In the genomic region with DNA sequence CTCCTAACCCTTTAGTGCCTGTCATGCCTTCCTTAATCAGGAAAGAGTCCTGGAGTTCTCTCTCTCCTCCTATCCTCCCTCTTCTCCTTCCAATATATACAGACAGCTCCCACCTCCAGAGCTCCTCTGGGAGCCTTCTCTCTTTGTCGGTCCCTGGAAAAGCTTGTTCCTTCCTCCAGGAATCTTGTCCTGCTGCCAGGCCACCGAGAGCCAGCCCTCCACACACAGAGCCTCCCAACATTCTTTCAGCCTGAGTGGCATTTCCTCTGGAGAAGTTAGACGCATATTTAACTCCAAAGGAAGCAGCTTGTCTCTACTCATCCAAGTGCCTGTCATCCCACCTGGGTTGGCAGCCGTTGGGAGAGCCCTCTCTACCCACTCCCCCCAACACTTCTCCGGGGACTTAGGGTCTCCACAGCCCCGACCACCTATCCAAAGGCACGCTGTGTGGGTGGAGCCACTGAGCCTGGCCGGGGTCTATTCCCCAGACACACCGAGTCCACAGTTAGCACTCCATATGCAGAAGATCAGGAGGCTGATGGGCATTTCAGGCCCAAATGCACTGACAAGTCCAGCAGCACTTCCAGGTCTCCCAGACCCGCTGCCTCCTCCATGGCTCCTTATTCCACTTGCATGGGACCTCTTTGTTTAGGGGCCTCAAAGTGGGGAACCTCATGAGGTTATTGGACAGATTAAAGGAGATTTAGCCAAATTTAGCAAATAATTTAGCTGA, we compare ENCODE assay signal across 1 cellular context.
TF ChIP-seq lines count a peak whose summit lies in the region.

No MANE protein-coding gene starts in this region.

TF ChIP-seq in GM23338, 12 proteins besides CTCF, POLR2A, EP300 and RAD21:
- TF ChIP-seq, protein P1, sequence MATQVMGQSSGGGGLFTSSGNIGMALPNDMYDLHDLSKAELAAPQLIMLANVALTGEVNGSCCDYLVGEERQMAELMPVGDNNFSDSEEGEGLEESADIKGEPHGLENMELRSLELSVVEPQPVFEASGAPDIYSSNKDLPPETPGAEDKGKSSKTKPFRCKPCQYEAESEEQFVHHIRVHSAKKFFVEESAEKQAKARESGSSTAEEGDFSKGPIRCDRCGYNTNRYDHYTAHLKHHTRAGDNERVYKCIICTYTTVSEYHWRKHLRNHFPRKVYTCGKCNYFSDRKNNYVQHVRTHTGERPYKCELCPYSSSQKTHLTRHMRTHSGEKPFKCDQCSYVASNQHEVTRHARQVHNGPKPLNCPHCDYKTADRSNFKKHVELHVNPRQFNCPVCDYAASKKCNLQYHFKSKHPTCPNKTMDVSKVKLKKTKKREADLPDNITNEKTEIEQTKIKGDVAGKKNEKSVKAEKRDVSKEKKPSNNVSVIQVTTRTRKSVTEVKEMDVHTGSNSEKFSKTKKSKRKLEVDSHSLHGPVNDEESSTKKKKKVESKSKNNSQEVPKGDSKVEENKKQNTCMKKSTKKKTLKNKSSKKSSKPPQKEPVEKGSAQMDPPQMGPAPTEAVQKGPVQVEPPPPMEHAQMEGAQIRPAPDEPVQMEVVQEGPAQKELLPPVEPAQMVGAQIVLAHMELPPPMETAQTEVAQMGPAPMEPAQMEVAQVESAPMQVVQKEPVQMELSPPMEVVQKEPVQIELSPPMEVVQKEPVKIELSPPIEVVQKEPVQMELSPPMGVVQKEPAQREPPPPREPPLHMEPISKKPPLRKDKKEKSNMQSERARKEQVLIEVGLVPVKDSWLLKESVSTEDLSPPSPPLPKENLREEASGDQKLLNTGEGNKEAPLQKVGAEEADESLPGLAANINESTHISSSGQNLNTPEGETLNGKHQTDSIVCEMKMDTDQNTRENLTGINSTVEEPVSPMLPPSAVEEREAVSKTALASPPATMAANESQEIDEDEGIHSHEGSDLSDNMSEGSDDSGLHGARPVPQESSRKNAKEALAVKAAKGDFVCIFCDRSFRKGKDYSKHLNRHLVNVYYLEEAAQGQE (IDR thresholded peaks at IDR 0.05; ENCODE audit: unreplicated experiment) = no peak
- TF ChIP-seq, protein P2, sequence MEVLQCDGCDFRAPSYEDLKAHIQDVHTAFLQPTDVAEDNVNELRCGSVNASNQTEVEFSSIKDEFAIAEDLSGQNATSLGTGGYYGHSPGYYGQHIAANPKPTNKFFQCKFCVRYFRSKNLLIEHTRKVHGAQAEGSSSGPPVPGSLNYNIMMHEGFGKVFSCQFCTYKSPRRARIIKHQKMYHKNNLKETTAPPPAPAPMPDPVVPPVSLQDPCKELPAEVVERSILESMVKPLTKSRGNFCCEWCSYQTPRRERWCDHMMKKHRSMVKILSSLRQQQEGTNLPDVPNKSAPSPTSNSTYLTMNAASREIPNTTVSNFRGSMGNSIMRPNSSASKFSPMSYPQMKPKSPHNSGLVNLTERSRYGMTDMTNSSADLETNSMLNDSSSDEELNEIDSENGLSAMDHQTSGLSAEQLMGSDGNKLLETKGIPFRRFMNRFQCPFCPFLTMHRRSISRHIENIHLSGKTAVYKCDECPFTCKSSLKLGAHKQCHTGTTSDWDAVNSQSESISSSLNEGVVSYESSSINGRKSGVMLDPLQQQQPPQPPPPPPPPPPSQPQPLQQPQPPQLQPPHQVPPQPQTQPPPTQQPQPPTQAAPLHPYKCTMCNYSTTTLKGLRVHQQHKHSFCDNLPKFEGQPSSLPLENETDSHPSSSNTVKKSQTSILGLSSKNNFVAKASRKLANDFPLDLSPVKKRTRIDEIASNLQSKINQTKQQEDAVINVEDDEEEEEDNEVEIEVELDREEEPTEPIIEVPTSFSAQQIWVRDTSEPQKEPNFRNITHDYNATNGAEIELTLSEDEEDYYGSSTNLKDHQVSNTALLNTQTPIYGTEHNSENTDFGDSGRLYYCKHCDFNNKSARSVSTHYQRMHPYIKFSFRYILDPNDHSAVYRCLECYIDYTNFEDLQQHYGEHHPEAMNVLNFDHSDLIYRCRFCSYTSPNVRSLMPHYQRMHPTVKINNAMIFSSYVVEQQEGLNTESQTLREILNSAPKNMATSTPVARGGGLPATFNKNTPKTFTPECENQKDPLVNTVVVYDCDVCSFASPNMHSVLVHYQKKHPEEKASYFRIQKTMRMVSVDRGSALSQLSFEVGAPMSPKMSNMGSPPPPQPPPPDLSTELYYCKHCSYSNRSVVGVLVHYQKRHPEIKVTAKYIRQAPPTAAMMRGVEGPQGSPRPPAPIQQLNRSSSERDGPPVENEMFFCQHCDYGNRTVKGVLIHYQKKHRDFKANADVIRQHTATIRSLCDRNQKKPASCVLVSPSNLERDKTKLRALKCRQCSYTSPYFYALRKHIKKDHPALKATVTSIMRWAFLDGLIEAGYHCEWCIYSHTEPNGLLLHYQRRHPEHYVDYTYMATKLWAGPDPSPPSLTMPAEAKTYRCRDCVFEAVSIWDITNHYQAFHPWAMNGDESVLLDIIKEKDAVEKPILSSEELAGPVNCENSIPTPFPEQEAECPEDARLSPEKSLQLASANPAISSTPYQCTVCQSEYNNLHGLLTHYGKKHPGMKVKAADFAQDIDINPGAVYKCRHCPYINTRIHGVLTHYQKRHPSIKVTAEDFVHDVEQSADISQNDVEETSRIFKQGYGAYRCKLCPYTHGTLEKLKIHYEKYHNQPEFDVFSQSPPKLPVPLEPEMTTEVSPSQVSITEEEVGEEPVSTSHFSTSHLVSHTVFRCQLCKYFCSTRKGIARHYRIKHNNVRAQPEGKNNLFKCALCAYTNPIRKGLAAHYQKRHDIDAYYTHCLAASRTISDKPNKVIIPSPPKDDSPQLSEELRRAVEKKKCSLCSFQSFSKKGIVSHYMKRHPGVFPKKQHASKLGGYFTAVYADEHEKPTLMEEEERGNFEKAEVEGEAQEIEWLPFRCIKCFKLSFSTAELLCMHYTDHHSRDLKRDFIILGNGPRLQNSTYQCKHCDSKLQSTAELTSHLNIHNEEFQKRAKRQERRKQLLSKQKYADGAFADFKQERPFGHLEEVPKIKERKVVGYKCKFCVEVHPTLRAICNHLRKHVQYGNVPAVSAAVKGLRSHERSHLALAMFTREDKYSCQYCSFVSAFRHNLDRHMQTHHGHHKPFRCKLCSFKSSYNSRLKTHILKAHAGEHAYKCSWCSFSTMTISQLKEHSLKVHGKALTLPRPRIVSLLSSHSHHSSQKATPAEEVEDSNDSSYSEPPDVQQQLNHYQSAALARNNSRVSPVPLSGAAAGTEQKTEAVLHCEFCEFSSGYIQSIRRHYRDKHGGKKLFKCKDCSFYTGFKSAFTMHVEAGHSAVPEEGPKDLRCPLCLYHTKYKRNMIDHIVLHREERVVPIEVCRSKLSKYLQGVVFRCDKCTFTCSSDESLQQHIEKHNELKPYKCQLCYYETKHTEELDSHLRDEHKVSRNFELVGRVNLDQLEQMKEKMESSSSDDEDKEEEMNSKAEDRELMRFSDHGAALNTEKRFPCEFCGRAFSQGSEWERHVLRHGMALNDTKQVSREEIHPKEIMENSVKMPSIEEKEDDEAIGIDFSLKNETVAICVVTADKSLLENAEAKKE (CRISPR knock-in tag; IDR thresholded peaks at IDR 0.05) = no peak
- TF ChIP-seq CREB1 (CRISPR knock-in tag; IDR thresholded peaks at IDR 0.05; ENCODE audit: low read depth) (no peak), STAT1 (IDR thresholded peaks at IDR 0.05; ENCODE audit: unreplicated experiment) (no peak), ZNF331 (CRISPR knock-in tag; IDR thresholded peaks at IDR 0.05; ENCODE audit: low read depth) (no peak), EZH2 (IDR thresholded peaks at IDR 0.05; ENCODE audit: low read depth, unreplicated experiment) (no peak), EZH2phosphoT487 (IDR thresholded peaks at IDR 0.05; ENCODE audit: unreplicated experiment) (no peak), POLR2AphosphoS5 (IDR thresholded peaks at IDR 0.05; ENCODE audit: low read depth) (no peak), JUNB (IDR thresholded peaks at IDR 0.05; ENCODE audit: unreplicated experiment) (no peak), ZNF114 (CRISPR knock-in tag; IDR thresholded peaks at IDR 0.05) (no peak), NANOG (IDR thresholded peaks at IDR 0.05; ENCODE audit: borderline replicate concordance) (no peak)
- TF ChIP-seq, protein P3, sequence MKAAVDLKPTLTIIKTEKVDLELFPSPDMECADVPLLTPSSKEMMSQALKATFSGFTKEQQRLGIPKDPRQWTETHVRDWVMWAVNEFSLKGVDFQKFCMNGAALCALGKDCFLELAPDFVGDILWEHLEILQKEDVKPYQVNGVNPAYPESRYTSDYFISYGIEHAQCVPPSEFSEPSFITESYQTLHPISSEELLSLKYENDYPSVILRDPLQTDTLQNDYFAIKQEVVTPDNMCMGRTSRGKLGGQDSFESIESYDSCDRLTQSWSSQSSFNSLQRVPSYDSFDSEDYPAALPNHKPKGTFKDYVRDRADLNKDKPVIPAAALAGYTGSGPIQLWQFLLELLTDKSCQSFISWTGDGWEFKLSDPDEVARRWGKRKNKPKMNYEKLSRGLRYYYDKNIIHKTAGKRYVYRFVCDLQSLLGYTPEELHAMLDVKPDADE (IDR thresholded peaks at IDR 0.05) = no peak
TF ChIP-seq in GM23338: peak in this region for 0.
